9 cellular contexts compared by ENCODE assay signal in genomic region chr1:247681288-247681897, GRCh38. TPM values are rescaled to one million over a fixed set of nuclear protein-coding genes. Genes with fewer than 3 reads are reported as not detected.
DNase-seq lines count a peak whose midpoint lies in the region; ATAC-seq lines count a peak whose summit lies in the region.
"Had no signal": no experiment of that assay in that cellular context is flagged by ENCODE, and none has a peak within 500 bp of the region (broad histone marks: within the 10 kb centered on the region; RNA-seq: fewer than 3 reads in every experiment).

No MANE protein-coding gene starts in this region.

- H3K9me3 Mint-ChIP-seq in activated naive CD8-positive, alpha-beta T cell treated with anti-CD3 and anti-CD28 coated beads for 36 hours = no peaks in the 10 kb centered on the region
- H3K9me3 Mint-ChIP-seq: dendritic cell treated with granulocyte-macrophage colony-stimulating factor and Interleukin-4, amounts not matched to agents 40 ng/mL and 50 ng/mL, for 4 days had no signal

- no peak overlapping the region for H3K4me3 Mint-ChIP-seq in activated naive CD8-positive, alpha-beta T cell treated with anti-CD3 and anti-CD28 coated beads for 36 hours
- H3K4me3 Mint-ChIP-seq: dendritic cell treated with granulocyte-macrophage colony-stimulating factor and Interleukin-4, amounts not matched to agents 40 ng/mL and 50 ng/mL, for 4 days had no signal

- no peaks in the 10 kb centered on the region for H3K4me1 Mint-ChIP-seq in activated naive CD8-positive, alpha-beta T cell treated with anti-CD3 and anti-CD28 coated beads for 36 hours

- DNase-seq in NCI-H345 (lab: John Stamatoyannopoulos, UW) (peak; percentile 12), NCI-H345 treated with DMSO at 0.1 percent for 48 hours (lab: John Stamatoyannopoulos, UW; ENCODE audit: unreplicated experiment) (no peak), NCI-H748 (lab: John Stamatoyannopoulos, UW; ENCODE audit: unreplicated experiment) (peak; percentile 72), islet precursor cell (peak; percentile 74)
- peak; percentile 4 for DNase-seq in activated naive CD8-positive, alpha-beta T cell treated with anti-CD3 and anti-CD28 coated beads for 36 hours
- peak; percentile 53 for DNase-seq in stimulated activated CD8-positive, alpha-beta memory T cell treated with anti-CD3 and anti-CD28 coated beads, Interleukin-4, amount 100 ng/mL, for 48 hours

- no peak overlapping the region for H3K27ac Mint-ChIP-seq in activated naive CD8-positive, alpha-beta T cell treated with anti-CD3 and anti-CD28 coated beads for 36 hours
- H3K27ac Mint-ChIP-seq: dendritic cell treated with granulocyte-macrophage colony-stimulating factor and Interleukin-4, amounts not matched to agents 40 ng/mL and 50 ng/mL, for 4 days had no signal

- H3K27me3 Mint-ChIP-seq in activated naive CD8-positive, alpha-beta T cell treated with anti-CD3 and anti-CD28 coated beads for 36 hours = peaks cover 7% of the 10 kb centered on the region
- H3K27me3 Mint-ChIP-seq: dendritic cell treated with granulocyte-macrophage colony-stimulating factor and Interleukin-4, amounts not matched to agents 40 ng/mL and 50 ng/mL, for 4 days had no signal

- ATAC-seq in GM19452 (IDR thresholded peaks at IDR 0.05; ENCODE audit: unreplicated experiment) = peak; percentile 95
- ATAC-seq in HG03354 (IDR thresholded peaks at IDR 0.05; ENCODE audit: poor library complexity, severe bottlenecking, unreplicated experiment) = peak; percentile 97

- H3K36me3 Mint-ChIP-seq in activated naive CD8-positive, alpha-beta T cell treated with anti-CD3 and anti-CD28 coated beads for 36 hours = no peaks in the 10 kb centered on the region

RNA-seq across cellular contexts. Expression of gene OR13G1, which starts 1.9 kb away (rescaled TPM):
- total RNA-seq in activated naive CD8-positive, alpha-beta T cell treated with anti-CD3 and anti-CD28 coated beads for 36 hours = not detected

RNA-seq across cellular contexts. Expression of gene OR6F1, which starts 35.1 kb away (rescaled TPM):
- total RNA-seq in activated naive CD8-positive, alpha-beta T cell treated with anti-CD3 and anti-CD28 coated beads for 36 hours = not detected

RNA-seq across cellular contexts. Expression of gene OR14K1, which starts 57.0 kb away (rescaled TPM):
- not detected for total RNA-seq in activated naive CD8-positive, alpha-beta T cell treated with anti-CD3 and anti-CD28 coated beads for 36 hours
